8 cellular contexts compared by ENCODE assay signal in the genomic region with DNA sequence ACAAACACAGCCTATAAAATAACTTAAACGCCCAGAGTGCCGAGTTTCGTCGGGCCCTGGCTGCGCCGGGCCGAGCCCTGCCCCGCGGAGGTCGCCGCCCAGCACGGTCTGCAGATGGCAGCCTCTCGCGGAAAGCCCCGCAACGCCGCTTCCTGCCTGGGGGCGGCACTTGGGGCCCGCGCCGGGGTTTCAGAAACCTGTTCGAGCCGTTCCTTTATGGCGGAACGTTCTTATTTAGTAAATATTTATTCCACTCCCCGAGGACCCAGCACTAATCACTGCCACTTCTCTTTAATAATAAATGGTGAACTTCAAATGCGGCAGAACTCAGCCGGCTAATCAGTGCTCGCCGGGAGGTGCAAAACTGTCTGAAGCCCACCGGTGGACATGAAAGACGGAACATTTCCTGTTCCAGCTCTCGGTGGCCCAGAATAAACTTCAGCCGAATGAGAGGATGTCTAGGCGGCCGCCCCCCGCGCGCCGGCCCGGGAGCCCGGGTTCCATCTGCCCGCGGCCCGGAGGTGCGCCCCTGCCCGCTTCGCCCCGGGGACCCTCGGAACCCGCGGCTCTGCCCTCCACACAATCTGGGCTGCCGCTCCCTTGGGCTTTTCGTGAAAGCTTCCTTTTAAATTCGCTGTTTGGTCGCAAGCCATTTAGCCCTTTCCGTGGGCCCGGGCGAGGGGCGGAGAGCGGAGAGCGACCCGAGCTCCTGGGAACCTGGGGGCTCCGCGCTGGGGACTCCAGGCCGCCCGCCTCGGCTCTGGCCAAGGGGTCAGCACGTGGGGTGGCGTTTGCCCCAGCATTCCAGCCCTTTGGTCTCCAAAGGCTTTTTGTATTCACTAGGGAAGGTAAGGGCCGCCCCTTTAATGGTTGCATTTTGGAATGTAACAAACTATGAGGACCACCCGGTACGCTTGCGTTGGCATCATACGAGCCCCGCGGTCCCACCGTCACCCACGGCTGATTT.
DNase-seq lines count a peak whose midpoint lies in the region; ATAC-seq and TF ChIP-seq lines count a peak whose summit lies in the region.

No MANE protein-coding gene starts in this region.

- ATAC-seq in GM21528 (IDR thresholded peaks at IDR 0.05; ENCODE audit: low FRiP score, unreplicated experiment), result peak; percentile 90
- peak; percentile 78 for ATAC-seq in IMR-90 (ENCODE audit: low read depth)

- H2AK9ac ChIP-seq in IMR-90 (replicated peaks; ENCODE audit: low read depth, low read length, poor library complexity), result no peak overlapping the region

- H2AFZ ChIP-seq in IMR-90 (replicated peaks; ENCODE audit: low read length, poor library complexity), result peak overlapping the region; percentile 87

- H3K36me3 ChIP-seq in IMR-90 (ENCODE audit: control insufficient read depth, insufficient read depth, low read length) (no peaks in the 10 kb centered on the region), iPS-15b (ENCODE audit: control insufficient read depth, insufficient read depth, low read length) (no peaks in the 10 kb centered on the region)

- H3K27me3 ChIP-seq in IMR-90 (ENCODE audit: control insufficient read depth, insufficient read depth, low read length), result peaks cover 4% of the 10 kb centered on the region
- peaks cover 8% of the 10 kb centered on the region for H3K27me3 ChIP-seq in iPS-15b (ENCODE audit: control insufficient read depth, insufficient read depth, low read length)

- 3% methylated on average over 39 of the region's 79 CpGs; no CpG with 5 or more reads in 1 of the 2 experiments for WGBS in IMR-90 (ENCODE audit: extremely low coverage in 2 of 2, insufficient read length in 1 of 2), 2 experiments

- H3K56ac ChIP-seq in IMR-90 (ENCODE audit: extremely low read depth, insufficient read depth, low read length), result no peak overlapping the region

- in situ Hi-C loops in IMR-90 (cut with MboI; ENCODE audit: low sequenced_read_pairs), result loop anchor here (10.0 kb wide), 1 partner anchor 1468 kb away; no protein-coding TSS in a partner anchor

- H2AK5ac ChIP-seq in IMR-90 (ENCODE audit: low read depth, low read length), result no peak overlapping the region

- H3K4ac ChIP-seq in IMR-90 (ENCODE audit: low read depth, low read length), result no peak overlapping the region

- H2BK20ac ChIP-seq in IMR-90 (ENCODE audit: low read depth, low read length), result no peak overlapping the region

- no peak overlapping the region for H3K14ac ChIP-seq in IMR-90 (replicated peaks; ENCODE audit: low read depth, low read length)

- H3K4me3 ChIP-seq in IMR-90 (ENCODE audit: insufficient read depth, low read depth, low read length) (peak overlapping the region; percentile 41), iPS-15b (ENCODE audit: low read depth, low read length) (peak overlapping the region; percentile 64), skin epidermis (peak overlapping the region; percentile 39 to 56 (median 46))

- H3K79me1 ChIP-seq in IMR-90 (ENCODE audit: low read depth in 1 of 2, low read length in 2 of 2), result no peaks in the 10 kb centered on the region

- intact Hi-C loops in IMR-90 (cut with micrococcal nuclease), result loop anchor here (1.0 to 10.0 kb wide), 5 partner anchors 973 to 1990 kb away; a partner anchor contains a TSS

- TF ChIP-seq RAD21 in IMR-90 (IDR thresholded peaks at IDR 0.05; ENCODE audit: low read length), result no peak

- no peak overlapping the region for H2BK15ac ChIP-seq in IMR-90 (ENCODE audit: low read depth, low read length)

- POLR2A ChIA-PET in IMR-90 (lab: Charles Lee; ENCODE audit: unreplicated experiment), result no interaction called here

- BruUV-seq in IMR-90 (replicated peaks; lab: Mats Ljungman, UMichigan), result no TSS peak

- H3K9me1 ChIP-seq in IMR-90 (ENCODE audit: insufficient read depth, low read length), result no peaks in the 10 kb centered on the region

- H3K9ac ChIP-seq in IMR-90 (ENCODE audit: low read depth, low read length) (no peak overlapping the region; the same call in 1 of the 2 replicates), iPS-15b (ENCODE audit: low read depth, low read length) (no peak overlapping the region)

- CTCF ChIA-PET in IMR-90 (lab: Yijun Ruan, JAX), result interaction anchor here (1.2 to 2.2 kb wide), 3 partner anchors 969 to 983 kb away, joined by 3 to 16 read pairs (median 3); no protein-coding TSS in a partner anchor

- no peaks in the 10 kb centered on the region for H3K4me1 ChIP-seq in IMR-90 (ENCODE audit: control insufficient read depth, insufficient read depth, low read length)
- no peaks in the 10 kb centered on the region for H3K4me1 ChIP-seq in iPS-15b (ENCODE audit: control insufficient read depth, insufficient read depth, low read length)

- TF ChIP-seq CTCF in IMR-90 (conservative IDR thresholded peaks at IDR 0.05; ENCODE audit: low read depth, low read length), result peak; percentile 25; the same call in 1 of the 2 replicates

- H4K20me1 ChIP-seq in IMR-90 (ENCODE audit: insufficient read depth, low read length), result no peaks in the 10 kb centered on the region

- H3K4me2 ChIP-seq in IMR-90 (ENCODE audit: low read depth, low read length), result peak overlapping the region; percentile 85

- H3K9me3 ChIP-seq in IMR-90 (ENCODE audit: control insufficient read depth, insufficient read depth, low read length) (no peaks in the 10 kb centered on the region), iPS-15b (ENCODE audit: control insufficient read depth, insufficient read depth, low read length) (no peaks in the 10 kb centered on the region)

- no peak overlapping the region for H4K91ac ChIP-seq in IMR-90 (ENCODE audit: insufficient read depth, low read depth, low read length)

- H4K8ac ChIP-seq in IMR-90 (ENCODE audit: low read depth in 2 of 2, low read length in 2 of 2), result no peak overlapping the region

- H3K23ac ChIP-seq in IMR-90 (ENCODE audit: low read depth, low read length), result no peak overlapping the region; the same call in 1 of the 2 replicates

- no peak for TF ChIP-seq POLR2A in IMR-90 (IDR thresholded peaks at IDR 0.05; ENCODE audit: low read depth, low read length)

- H2BK5ac ChIP-seq in IMR-90 (ENCODE audit: low read depth, low read length, poor library complexity, severe bottlenecking), result no peak overlapping the region

- no peak overlapping the region for H2BK120ac ChIP-seq in IMR-90 (ENCODE audit: low read depth, low read length)

- no peak overlapping the region for H4K5ac ChIP-seq in IMR-90 (ENCODE audit: low read depth, low read length)

- dilution Hi-C loops in IMR-90 (cut with HindIII; ENCODE audit: low sequenced_read_pairs, unreplicated experiment), result no loop called here

- no peak overlapping the region for H3K27ac ChIP-seq in IMR-90 (ENCODE audit: insufficient read depth, low read length)
- H3K27ac ChIP-seq in skin epidermis, result peak overlapping the region in 20 of 21 experiments; percentile 5 to 76 (median 50)

- DNase-seq in Daoy (ENCODE audit: low read depth), result peak; percentile 75
- peak; percentile 10 for DNase-seq in IMR-90
- peak in 4 of 5 donors; percentile 31 to 62 (median 40) for DNase-seq in T-helper 1 cell
- DNase-seq in astrocyte of the hippocampus (ENCODE audit: low read depth, low spot score), result peak; percentile 79
- no peak for DNase-seq in GDM1 (lab: John Stamatoyannopoulos, UW)

- H3K18ac ChIP-seq in IMR-90 (ENCODE audit: low read depth, low read length), result no peak overlapping the region

TF ChIP-seq in IMR-90, 13 proteins besides CTCF, POLR2A, EP300 and RAD21:
- TF ChIP-seq CHD1 (IDR thresholded peaks at IDR 0.05; ENCODE audit: low read depth, low read length), result no peak
- TF ChIP-seq NFE2L2 (IDR thresholded peaks at IDR 0.05; ENCODE audit: low read depth, low read length), result no peak
- TF ChIP-seq RCOR1 (IDR thresholded peaks at IDR 0.05; ENCODE audit: insufficient replicate concordance, low read length), result no peak
- no peak for TF ChIP-seq MAFK (IDR thresholded peaks at IDR 0.05; ENCODE audit: low read depth, low read length)
- TF ChIP-seq MAZ (IDR thresholded peaks at IDR 0.05; ENCODE audit: borderline replicate concordance, low read depth, low read length), result no peak
- TF ChIP-seq, protein P1, sequence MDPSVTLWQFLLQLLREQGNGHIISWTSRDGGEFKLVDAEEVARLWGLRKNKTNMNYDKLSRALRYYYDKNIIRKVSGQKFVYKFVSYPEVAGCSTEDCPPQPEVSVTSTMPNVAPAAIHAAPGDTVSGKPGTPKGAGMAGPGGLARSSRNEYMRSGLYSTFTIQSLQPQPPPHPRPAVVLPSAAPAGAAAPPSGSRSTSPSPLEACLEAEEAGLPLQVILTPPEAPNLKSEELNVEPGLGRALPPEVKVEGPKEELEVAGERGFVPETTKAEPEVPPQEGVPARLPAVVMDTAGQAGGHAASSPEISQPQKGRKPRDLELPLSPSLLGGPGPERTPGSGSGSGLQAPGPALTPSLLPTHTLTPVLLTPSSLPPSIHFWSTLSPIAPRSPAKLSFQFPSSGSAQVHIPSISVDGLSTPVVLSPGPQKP (IDR thresholded peaks at IDR 0.05; ENCODE audit: borderline replicate concordance, low read depth, low read length), result no peak
- TF ChIP-seq CEBPB (IDR thresholded peaks at IDR 0.05; ENCODE audit: low read depth, low read length), result no peak
- TF ChIP-seq, protein P2, sequence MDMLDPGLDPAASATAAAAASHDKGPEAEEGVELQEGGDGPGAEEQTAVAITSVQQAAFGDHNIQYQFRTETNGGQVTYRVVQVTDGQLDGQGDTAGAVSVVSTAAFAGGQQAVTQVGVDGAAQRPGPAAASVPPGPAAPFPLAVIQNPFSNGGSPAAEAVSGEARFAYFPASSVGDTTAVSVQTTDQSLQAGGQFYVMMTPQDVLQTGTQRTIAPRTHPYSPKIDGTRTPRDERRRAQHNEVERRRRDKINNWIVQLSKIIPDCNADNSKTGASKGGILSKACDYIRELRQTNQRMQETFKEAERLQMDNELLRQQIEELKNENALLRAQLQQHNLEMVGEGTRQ (IDR thresholded peaks at IDR 0.05; ENCODE audit: low read depth, low read length), result no peak
- TF ChIP-seq BHLHE40 (IDR thresholded peaks at IDR 0.05; ENCODE audit: low read depth, low read length), result no peak
- no peak for TF ChIP-seq MXI1 (IDR thresholded peaks at IDR 0.05; ENCODE audit: borderline replicate concordance, low read depth, low read length)
- TF ChIP-seq RFX5 (IDR thresholded peaks at IDR 0.05; ENCODE audit: low read depth, low read length), result no peak
- TF ChIP-seq FOS (IDR thresholded peaks at IDR 0.05; ENCODE audit: low read depth, low read length), result no peak
- TF ChIP-seq SMC3 (IDR thresholded peaks at IDR 0.05; ENCODE audit: low read depth, low read length), result no peak
